In the genomic region with DNA sequence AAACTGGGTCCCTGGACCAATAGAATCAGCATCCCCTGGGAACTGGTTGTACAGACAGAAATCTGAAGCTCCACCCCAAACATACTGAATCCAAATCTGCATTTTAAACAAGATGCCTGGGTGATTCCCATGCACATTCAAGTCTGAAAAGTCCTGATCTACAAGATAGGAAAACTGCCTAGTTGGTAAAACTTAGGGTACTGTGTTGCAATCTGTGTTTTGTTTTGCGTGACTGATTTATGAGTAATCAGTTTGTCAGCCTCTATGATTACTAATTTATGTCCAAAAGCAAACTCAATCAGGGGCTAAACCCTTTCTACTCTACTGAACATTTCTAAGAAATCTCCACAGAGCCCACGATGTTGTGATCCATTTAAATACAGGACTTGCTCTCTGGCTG, we compare ENCODE assay signal across 12 cellular contexts.
DNase-seq lines count a peak whose midpoint lies in the region; ATAC-seq and TF ChIP-seq lines count a peak whose summit lies in the region.
"Had no signal": no experiment of that assay in that cellular context is flagged by ENCODE, and none has a peak within 500 bp of the region (broad histone marks: within the 10 kb centered on the region; RNA-seq: fewer than 3 reads in every experiment).

No MANE protein-coding gene starts in this region.

- no peak for TF ChIP-seq POLR2A in stomach (IDR thresholded peaks at IDR 0.05)

- peaks cover 26% of the 10 kb centered on the region for H3K4me1 Mint-ChIP-seq in chondrocyte (ENCODE audit: low read depth)

- H3K9me3 ChIP-seq in neuronal stem cell (replicated peaks in 1 of 2; ENCODE audit: control insufficient read depth in 2 of 2, insufficient read depth in 1 of 2, low read depth in 1 of 2, low read length in 2 of 2) (peaks cover 2 to 3% of the 10 kb centered on the region in 2 donors), stomach (no peaks in the 10 kb centered on the region), A673 (ENCODE audit: low read depth, low read length, poor library complexity, severe bottlenecking) (no peaks in the 10 kb centered on the region)

- H4K8ac ChIP-seq in neuronal stem cell (ENCODE audit: low read depth, low read length) = no peak overlapping the region

- no peak overlapping the region for H3K4me3 ChIP-seq in GM12865 (ENCODE audit: low read depth, low read length)
- no peak overlapping the region for H3K4me3 ChIP-seq in neuronal stem cell (ENCODE audit: low read length in 2 of 2)
- H3K4me3 ChIP-seq in stomach = no peak overlapping the region
- no peak overlapping the region for H3K4me3 ChIP-seq in A673 (ENCODE audit: low read depth, low read length, poor library complexity, severe bottlenecking)

- H2AFZ ChIP-seq in neuronal stem cell (ENCODE audit: low read length) = peak overlapping the region; percentile 26

- H3K4ac ChIP-seq in neuronal stem cell (ENCODE audit: low read length) = no peak overlapping the region

- no peaks in the 10 kb centered on the region for H3K27me3 ChIP-seq in neuronal stem cell (ENCODE audit: control insufficient read depth in 3 of 3, insufficient read depth in 3 of 3, low read depth in 1 of 3, low read length in 3 of 3)
- H3K27me3 ChIP-seq in stomach = no peaks in the 10 kb centered on the region
- no peaks in the 10 kb centered on the region for H3K27me3 ChIP-seq in A673 (replicated peaks; ENCODE audit: insufficient read depth, low read depth, low read length, poor library complexity)

- DNase-seq in GM12865 (ENCODE audit: low read depth) (peak; percentile 21), NCI-H69 (lab: John Stamatoyannopoulos, UW) (peak; percentile 44), chondrocyte (ENCODE audit: low spot score) (no peak), neuronal stem cell (ENCODE audit: low spot score) (no peak), stomach (no peak), DMS79 (lab: John Stamatoyannopoulos, UW) (no peak), A673 (ENCODE audit: low spot score) (no peak)
- DNase-seq: hypothalamus had no signal

- H3K27me3 Mint-ChIP-seq in chondrocyte (ENCODE audit: low read depth) = no peaks in the 10 kb centered on the region

- no CpG with 5 or more reads among the region's 2 CpGs for WGBS in neuronal stem cell (ENCODE audit: extremely low coverage in 2 of 2, insufficient read length in 2 of 2, insufficient replicate concordance in 1 of 2), 2 donors
- 11 to 51% (median 27%) methylated on average over 2 of the region's 2 CpGs for WGBS in stomach, 5 donors

- H3K4me1 ChIP-seq in neuronal stem cell (ENCODE audit: control insufficient read depth in 2 of 2, insufficient read depth in 1 of 2, low read depth in 1 of 2, low read length in 2 of 2) (no peaks in the 10 kb centered on the region), stomach (peaks cover 3 to 30% (median 13%) of the 10 kb centered on the region in 4 donors), A673 (ENCODE audit: insufficient read depth, low read length, poor library complexity, severe bottlenecking) (peaks cover 6% of the 10 kb centered on the region)

- H3K27ac ChIP-seq in neuronal stem cell (replicated peaks; ENCODE audit: low read length) (no peak overlapping the region), stomach (peak overlapping the region in 1 of 5 donors; percentile 1), A673 (ENCODE audit: low read depth, low read length, poor library complexity, severe bottlenecking) (no peak overlapping the region)
- H3K27ac ChIP-seq: KMS-11 had no signal

- H3K9me3 Mint-ChIP-seq in chondrocyte (ENCODE audit: low read depth) = peaks cover 9% of the 10 kb centered on the region

- intact Hi-C loops in stomach (cut with DNase I; ENCODE audit: low total_unique reads) (loop anchor here (5.0 kb wide), 1 partner anchor 118 kb away; no protein-coding TSS in a partner anchor), A673 (cut with micrococcal nuclease; ENCODE audit: unreplicated experiment) (no loop called here)

- no peak overlapping the region for H3K18ac ChIP-seq in neuronal stem cell (ENCODE audit: low read length)

- no peak overlapping the region for H3K4me2 ChIP-seq in neuronal stem cell (ENCODE audit: insufficient read depth, low read length, poor library complexity, severe bottlenecking)
- H3K4me2 ChIP-seq: KMS-11 had no signal

- H3K36me3 Mint-ChIP-seq in chondrocyte (ENCODE audit: low read depth) = peaks cover 9% of the 10 kb centered on the region

- no peak overlapping the region for H2BK5ac ChIP-seq in neuronal stem cell (ENCODE audit: low read length)

- CTCF ChIA-PET in A673 (lab: Charles Lee) = no interaction called here

- H2BK12ac ChIP-seq in neuronal stem cell (ENCODE audit: low read length) = no peak overlapping the region

- no peak overlapping the region for H3K9ac ChIP-seq in neuronal stem cell (ENCODE audit: low read depth, low read length, poor library complexity)
- H3K9ac ChIP-seq: KMS-11 had no signal

- H3K23ac ChIP-seq in neuronal stem cell (ENCODE audit: low read depth, low read length, poor library complexity) = no peak overlapping the region

- H3K27ac Mint-ChIP-seq in chondrocyte (ENCODE audit: unreplicated experiment) = peak overlapping the region; percentile 57

- H2BK120ac ChIP-seq in neuronal stem cell (ENCODE audit: low read depth, low read length) = no peak overlapping the region

- no peak overlapping the region for H2BK15ac ChIP-seq in neuronal stem cell (ENCODE audit: low read length)

- H3K36me3 ChIP-seq in neuronal stem cell (replicated peaks in 1 of 2; ENCODE audit: control insufficient read depth in 2 of 2, insufficient read depth in 2 of 2, low read length in 2 of 2) (no peaks in the 10 kb centered on the region), stomach (no peaks in the 10 kb centered on the region), A673 (ENCODE audit: insufficient read depth, low read length, poor library complexity, severe bottlenecking) (no peaks in the 10 kb centered on the region)

- H3K4me3 Mint-ChIP-seq in chondrocyte (ENCODE audit: unreplicated experiment) = no peak overlapping the region

- no peak overlapping the region for H3K14ac ChIP-seq in neuronal stem cell (ENCODE audit: low read length)

- ATAC-seq in HG03571 (IDR thresholded peaks at IDR 0.05; ENCODE audit: unreplicated experiment) = no peak
- ATAC-seq: Panc1, sciatic nerve had no signal

- POLR2A ChIA-PET in A673 (lab: Charles Lee; ENCODE audit: low non-redundant PET) = no interaction called here

- no peak for TF ChIP-seq EP300 in stomach (IDR thresholded peaks at IDR 0.05)

- H2AK5ac ChIP-seq in neuronal stem cell (ENCODE audit: low read depth, low read length) = no peak overlapping the region

- no TSS peak for BruUV-seq in A673 (replicated peaks; lab: Mats Ljungman, UMichigan)

- no peak overlapping the region for H4K91ac ChIP-seq in neuronal stem cell (ENCODE audit: low read depth, low read length, poor library complexity)

- H3K79me1 ChIP-seq in neuronal stem cell (ENCODE audit: low read depth, low read length) = no peaks in the 10 kb centered on the region

- TF ChIP-seq CTCF in GM12865 (IDR thresholded peaks at IDR 0.05; ENCODE audit: insufficient read depth, low read depth, low read length, missing control alignments) (no peak), chondrocyte (IDR thresholded peaks at IDR 0.05) (no peak), stomach (IDR thresholded peaks at IDR 0.05) (no peak), A673 (conservative IDR thresholded peaks at IDR 0.05; ENCODE audit: low read depth, low read length) (no peak)

Comparison
In these comparisons a context has a peak if more than half of its experiments do, and no peak if none do; other contexts are left out.
1. DNase-seq: peak in GM12865 (single experiment) and NCI-H69 (single experiment); none in chondrocyte (single experiment), neuronal stem cell (single experiment), stomach (single experiment), DMS79 (single experiment) and A673 (single experiment).